ENCODE assay signal across 1 cellular context in genomic region chr22:39149915-39150847, GRCh38.
TF ChIP-seq lines count a peak whose summit lies in the region.

No MANE protein-coding gene starts in this region.

TF ChIP-seq in HepG2, 621 proteins besides CTCF, POLR2A, EP300 and RAD21:
- TF ChIP-seq ELF1 (CRISPR knock-in tag; IDR thresholded peaks at IDR 0.05) = no peak
- TF ChIP-seq, protein P1, sequence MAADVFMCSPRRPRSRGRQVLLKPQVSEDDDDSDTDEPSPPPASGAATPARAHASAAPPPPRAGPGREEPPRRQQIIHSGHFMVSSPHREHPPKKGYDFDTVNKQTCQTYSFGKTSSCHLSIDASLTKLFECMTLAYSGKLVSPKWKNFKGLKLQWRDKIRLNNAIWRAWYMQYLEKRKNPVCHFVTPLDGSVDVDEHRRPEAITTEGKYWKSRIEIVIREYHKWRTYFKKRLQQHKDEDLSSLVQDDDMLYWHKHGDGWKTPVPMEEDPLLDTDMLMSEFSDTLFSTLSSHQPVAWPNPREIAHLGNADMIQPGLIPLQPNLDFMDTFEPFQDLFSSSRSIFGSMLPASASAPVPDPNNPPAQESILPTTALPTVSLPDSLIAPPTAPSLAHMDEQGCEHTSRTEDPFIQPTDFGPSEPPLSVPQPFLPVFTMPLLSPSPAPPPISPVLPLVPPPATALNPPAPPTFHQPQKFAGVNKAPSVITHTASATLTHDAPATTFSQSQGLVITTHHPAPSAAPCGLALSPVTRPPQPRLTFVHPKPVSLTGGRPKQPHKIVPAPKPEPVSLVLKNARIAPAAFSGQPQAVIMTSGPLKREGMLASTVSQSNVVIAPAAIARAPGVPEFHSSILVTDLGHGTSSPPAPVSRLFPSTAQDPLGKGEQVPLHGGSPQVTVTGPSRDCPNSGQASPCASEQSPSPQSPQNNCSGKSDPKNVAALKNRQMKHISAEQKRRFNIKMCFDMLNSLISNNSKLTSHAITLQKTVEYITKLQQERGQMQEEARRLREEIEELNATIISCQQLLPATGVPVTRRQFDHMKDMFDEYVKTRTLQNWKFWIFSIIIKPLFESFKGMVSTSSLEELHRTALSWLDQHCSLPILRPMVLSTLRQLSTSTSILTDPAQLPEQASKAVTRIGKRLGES (CRISPR knock-in tag; IDR thresholded peaks at IDR 0.05; ENCODE audit: borderline replicate concordance) = no peak
- TF ChIP-seq ZNF713 (CRISPR knock-in tag; IDR thresholded peaks at IDR 0.05) = no peak
- no peak for TF ChIP-seq ZNF207 (IDR thresholded peaks at IDR 0.05; ENCODE audit: borderline replicate concordance)
- TF ChIP-seq STAG1 (CRISPR knock-in tag; IDR thresholded peaks at IDR 0.05) = 0 out of 2 replicates have a peak, but pooled peaks have one; percentile 7
- TF ChIP-seq ZNF770 (CRISPR knock-in tag; IDR thresholded peaks at IDR 0.05) = peak; percentile 81
- TF ChIP-seq MATR3 (CRISPR knock-in tag; IDR thresholded peaks at IDR 0.05) = no peak
- TF ChIP-seq, protein P2, sequence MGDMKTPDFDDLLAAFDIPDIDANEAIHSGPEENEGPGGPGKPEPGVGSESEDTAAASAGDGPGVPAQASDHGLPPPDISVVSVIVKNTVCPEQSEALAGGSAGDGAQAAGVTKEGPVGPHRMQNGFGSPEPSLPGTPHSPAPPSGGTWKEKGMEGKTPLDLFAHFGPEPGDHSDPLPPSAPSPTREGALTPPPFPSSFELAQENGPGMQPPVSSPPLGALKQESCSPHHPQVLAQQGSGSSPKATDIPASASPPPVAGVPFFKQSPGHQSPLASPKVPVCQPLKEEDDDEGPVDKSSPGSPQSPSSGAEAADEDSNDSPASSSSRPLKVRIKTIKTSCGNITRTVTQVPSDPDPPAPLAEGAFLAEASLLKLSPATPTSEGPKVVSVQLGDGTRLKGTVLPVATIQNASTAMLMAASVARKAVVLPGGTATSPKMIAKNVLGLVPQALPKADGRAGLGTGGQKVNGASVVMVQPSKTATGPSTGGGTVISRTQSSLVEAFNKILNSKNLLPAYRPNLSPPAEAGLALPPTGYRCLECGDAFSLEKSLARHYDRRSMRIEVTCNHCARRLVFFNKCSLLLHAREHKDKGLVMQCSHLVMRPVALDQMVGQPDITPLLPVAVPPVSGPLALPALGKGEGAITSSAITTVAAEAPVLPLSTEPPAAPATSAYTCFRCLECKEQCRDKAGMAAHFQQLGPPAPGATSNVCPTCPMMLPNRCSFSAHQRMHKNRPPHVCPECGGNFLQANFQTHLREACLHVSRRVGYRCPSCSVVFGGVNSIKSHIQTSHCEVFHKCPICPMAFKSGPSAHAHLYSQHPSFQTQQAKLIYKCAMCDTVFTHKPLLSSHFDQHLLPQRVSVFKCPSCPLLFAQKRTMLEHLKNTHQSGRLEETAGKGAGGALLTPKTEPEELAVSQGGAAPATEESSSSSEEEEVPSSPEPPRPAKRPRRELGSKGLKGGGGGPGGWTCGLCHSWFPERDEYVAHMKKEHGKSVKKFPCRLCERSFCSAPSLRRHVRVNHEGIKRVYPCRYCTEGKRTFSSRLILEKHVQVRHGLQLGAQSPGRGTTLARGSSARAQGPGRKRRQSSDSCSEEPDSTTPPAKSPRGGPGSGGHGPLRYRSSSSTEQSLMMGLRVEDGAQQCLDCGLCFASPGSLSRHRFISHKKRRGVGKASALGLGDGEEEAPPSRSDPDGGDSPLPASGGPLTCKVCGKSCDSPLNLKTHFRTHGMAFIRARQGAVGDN (CRISPR knock-in tag; IDR thresholded peaks at IDR 0.05) = peak; percentile 37; the same call in 1 of the 2 replicates
- TF ChIP-seq ZNF329 (CRISPR knock-in tag; IDR thresholded peaks at IDR 0.05; ENCODE audit: low read depth) = no peak
- no peak for TF ChIP-seq CHD2 (IDR thresholded peaks at IDR 0.05; ENCODE audit: low read depth, low read length)
